Comparison of ENCODE assay signal across 18 cellular contexts in the genomic region with DNA sequence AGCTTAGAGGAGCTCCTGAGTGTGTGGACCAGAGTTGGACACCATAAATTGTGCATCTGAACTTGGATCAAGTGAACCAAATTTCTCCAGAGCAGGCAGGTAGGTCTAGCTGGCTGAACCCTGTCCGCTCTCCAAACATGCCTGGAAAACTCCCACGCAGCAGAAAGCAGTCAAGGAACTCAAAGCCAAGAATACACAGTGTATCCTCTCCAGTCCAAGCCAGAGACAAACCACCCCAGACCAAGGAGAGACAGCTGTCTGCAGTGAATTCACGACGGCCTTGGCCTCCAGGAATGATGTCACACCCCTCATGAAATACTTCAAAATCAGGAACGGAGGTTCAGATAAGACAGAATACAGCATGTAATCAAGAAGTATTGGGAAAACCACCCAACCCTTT. TPM values are rescaled to one million over a fixed set of nuclear protein-coding genes. Genes with fewer than 3 reads are reported as not detected.
DNase-seq lines count a peak whose midpoint lies in the region; ATAC-seq and TF ChIP-seq lines count a peak whose summit lies in the region.
"Had no signal": no experiment of that assay in that cellular context is flagged by ENCODE, and none has a peak within 500 bp of the region (broad histone marks: within the 10 kb centered on the region; RNA-seq: fewer than 3 reads in every experiment).

No MANE protein-coding gene starts in this region.

- no peak overlapping the region for H2BK20ac ChIP-seq in IMR-90 (ENCODE audit: low read depth, low read length)

- H2AK9ac ChIP-seq in IMR-90 (replicated peaks; ENCODE audit: low read depth, low read length, poor library complexity), result no peak overlapping the region

- no peaks in the 10 kb centered on the region for H3K4me1 Mint-ChIP-seq in activated CD8-positive, alpha-beta T cell treated with anti-CD3 and anti-CD28 coated beads for 36 hours (ENCODE audit: low read depth)

- no peak for TF ChIP-seq RAD21 in IMR-90 (IDR thresholded peaks at IDR 0.05; ENCODE audit: low read length)

- H3K4me2 ChIP-seq in IMR-90 (ENCODE audit: low read depth, low read length), result peak overlapping the region; percentile 50; the same call in 1 of the 2 replicates
- H3K4me2 ChIP-seq: PC-9 had no signal

- H3K27ac ChIP-seq in IMR-90 (ENCODE audit: insufficient read depth, low read length), result peak overlapping the region; percentile 3; the same call in 1 of the 2 replicates
- peak overlapping the region in 3 of 4 donors; percentile 69 to 78 (median 70) for H3K27ac ChIP-seq in esophagus squamous epithelium
- H3K27ac ChIP-seq in lung (ENCODE audit: low read depth in 1 of 2, low read length in 1 of 2), result peak overlapping the region; percentile 29 to 43
- H3K27ac ChIP-seq in skeletal muscle tissue (ENCODE audit: low read depth, low read length), result peak overlapping the region; percentile 62
- H3K27ac ChIP-seq: cardiac muscle cell, PC-9, VCaP had no signal

- no peak overlapping the region for H3K27ac Mint-ChIP-seq in activated CD8-positive, alpha-beta T cell treated with anti-CD3 and anti-CD28 coated beads for 36 hours

- H3K4me3 ChIP-seq in IMR-90 (ENCODE audit: insufficient read depth, low read depth, low read length), result no peak overlapping the region
- peak overlapping the region in 1 of 4 donors; percentile 0 for H3K4me3 ChIP-seq in esophagus squamous epithelium
- no peak overlapping the region for H3K4me3 ChIP-seq in lung
- peak overlapping the region in 2 of 3 donors; percentile 20 to 45 for H3K4me3 ChIP-seq in skeletal muscle tissue (ENCODE audit: low read length in 3 of 3)
- H3K4me3 ChIP-seq: cardiac muscle cell, PC-9, skin epidermis had no signal

- H3K23ac ChIP-seq in IMR-90 (ENCODE audit: low read depth, low read length), result no peak overlapping the region

- H3K79me1 ChIP-seq in IMR-90 (ENCODE audit: low read depth in 1 of 2, low read length in 2 of 2), result peaks cover 34 to 89% of the 10 kb centered on the region in 2 experiments

- peak overlapping the region; percentile 41; the same call in 1 of the 2 replicates for H3K14ac ChIP-seq in IMR-90 (replicated peaks; ENCODE audit: low read depth, low read length)

- TF ChIP-seq POLR2A in IMR-90 (IDR thresholded peaks at IDR 0.05; ENCODE audit: low read depth, low read length) (no peak), esophagus squamous epithelium (IDR thresholded peaks at IDR 0.05) (no peak)

- H3K9me3 ChIP-seq in IMR-90 (ENCODE audit: control insufficient read depth, insufficient read depth, low read length) (no peaks in the 10 kb centered on the region), esophagus squamous epithelium (no peaks in the 10 kb centered on the region), lung (ENCODE audit: control insufficient read depth in 2 of 2, insufficient read depth in 1 of 2, low read length in 1 of 2) (no peaks in the 10 kb centered on the region), skeletal muscle tissue (ENCODE audit: control insufficient read depth in 3 of 3, low read length in 3 of 3) (no peaks in the 10 kb centered on the region)

- POLR2A ChIA-PET in IMR-90 (lab: Charles Lee; ENCODE audit: unreplicated experiment), result no interaction called here
- POLR2A ChIA-PET in activated CD8-positive, alpha-beta T cell treated with anti-CD3 and anti-CD28 coated beads for 36 hours (lab: Charles Lee), result no interaction called here

- H3K9me1 ChIP-seq in IMR-90 (ENCODE audit: insufficient read depth, low read length), result peaks cover 61% of the 10 kb centered on the region

- H3K27me3 Mint-ChIP-seq in activated CD8-positive, alpha-beta T cell treated with anti-CD3 and anti-CD28 coated beads for 36 hours, result peaks cover 18% of the 10 kb centered on the region

- no peak overlapping the region for H3K56ac ChIP-seq in IMR-90 (ENCODE audit: extremely low read depth, insufficient read depth, low read length)

- intact Hi-C loops in IMR-90 (cut with micrococcal nuclease) (no loop called here), esophagus squamous epithelium (cut with DNase I) (no loop called here)
- intact Hi-C loops in activated CD8-positive, alpha-beta T cell treated with anti-CD3 and anti-CD28 coated beads for 36 hours (cut with micrococcal nuclease), result no loop called here

- no TSS peak for BruUV-seq in IMR-90 (replicated peaks; lab: Mats Ljungman, UMichigan)

- H4K8ac ChIP-seq in IMR-90 (ENCODE audit: low read depth in 2 of 2, low read length in 2 of 2), result no peak overlapping the region; a peak in 1 of 4 replicates

- no peak for TF ChIP-seq CTCF in IMR-90 (conservative IDR thresholded peaks at IDR 0.05; ENCODE audit: low read depth, low read length)
- no peak for TF ChIP-seq CTCF in esophagus squamous epithelium (IDR thresholded peaks at IDR 0.05)
- TF ChIP-seq CTCF in lung (IDR thresholded peaks at IDR 0.05; ENCODE audit: control extremely low read depth, extremely low read depth), result no peak
- no peak for TF ChIP-seq CTCF in activated CD8-positive, alpha-beta T cell treated with anti-CD3 and anti-CD28 coated beads for 36 hours (IDR thresholded peaks at IDR 0.05)
- TF ChIP-seq CTCF in GM13977 (IDR thresholded peaks at IDR 0.05; ENCODE audit: extremely low read depth, insufficient read depth, missing control alignments), result no peak

- WGBS in IMR-90 (ENCODE audit: extremely low coverage in 2 of 2, insufficient read length in 1 of 2), 2 experiments, result 100% methylated on average over 1 of the region's 5 CpGs; no CpG with 5 or more reads in 1 of the 2 experiments
- WGBS in esophagus squamous epithelium, 2 donors, result 63 to 77% methylated on average over 3 to 5 of the region's 5 CpGs
- WGBS in lung, 2 donors, result 49 to 62% methylated on average over 5 of the region's 5 CpGs

- no peaks in the 10 kb centered on the region for H3K9me3 Mint-ChIP-seq in activated CD8-positive, alpha-beta T cell treated with anti-CD3 and anti-CD28 coated beads for 36 hours

- peak overlapping the region; percentile 22; the same call in 1 of the 2 replicates for H2AK5ac ChIP-seq in IMR-90 (ENCODE audit: low read depth, low read length)

- H2AFZ ChIP-seq in IMR-90 (replicated peaks; ENCODE audit: low read length, poor library complexity), result no peak overlapping the region
- H2AFZ ChIP-seq: PC-9 had no signal

- no peaks in the 10 kb centered on the region for H3K36me3 Mint-ChIP-seq in activated CD8-positive, alpha-beta T cell treated with anti-CD3 and anti-CD28 coated beads for 36 hours (ENCODE audit: low read depth)

- H3K18ac ChIP-seq in IMR-90 (ENCODE audit: low read depth, low read length), result no peak overlapping the region

- ATAC-seq in IMR-90 (ENCODE audit: low read depth), result no peak
- no peak for ATAC-seq in lung (ENCODE audit: insufficient read depth, low FRiP score)
- ATAC-seq in activated CD8-positive, alpha-beta T cell treated with anti-CD3 and anti-CD28 coated beads for 36 hours, result no peak

- H4K5ac ChIP-seq in IMR-90 (ENCODE audit: low read depth, low read length), result no peak overlapping the region

- H3K9ac ChIP-seq in IMR-90 (ENCODE audit: low read depth, low read length) (no peak overlapping the region), skeletal muscle tissue (ENCODE audit: low read depth in 1 of 3, low read length in 3 of 3) (no peak overlapping the region)

- peaks cover 24% of the 10 kb centered on the region for H3K36me3 ChIP-seq in IMR-90 (ENCODE audit: control insufficient read depth, insufficient read depth, low read length)
- H3K36me3 ChIP-seq in esophagus squamous epithelium, result no peaks in the 10 kb centered on the region
- no peaks in the 10 kb centered on the region for H3K36me3 ChIP-seq in lung (ENCODE audit: control insufficient read depth in 2 of 2, insufficient read depth in 2 of 2, low read length in 2 of 2)
- no peaks in the 10 kb centered on the region for H3K36me3 ChIP-seq in skeletal muscle tissue (ENCODE audit: control insufficient read depth in 3 of 3, insufficient read depth in 3 of 3, low read length in 3 of 3)
- H3K36me3 ChIP-seq: cardiac muscle cell had no signal

- no peak overlapping the region for H2BK120ac ChIP-seq in IMR-90 (ENCODE audit: low read depth, low read length)

- H4K20me1 ChIP-seq in IMR-90 (ENCODE audit: insufficient read depth, low read length), result peaks cover 78% of the 10 kb centered on the region

- DNase-seq in IMR-90 (no peak), esophagus squamous epithelium (lab: John Stamatoyannopoulos, UW) (no peak), lung (ENCODE audit: low spot score) (no peak), GM13977 (ENCODE audit: low spot score) (no peak), cortex of kidney (lab: John Stamatoyannopoulos, UW) (no peak)
- DNase-seq in activated CD8-positive, alpha-beta T cell treated with anti-CD3 and anti-CD28 coated beads for 36 hours, result no peak
- DNase-seq in effector CD4-positive, alpha-beta T cell, result no peak
- DNase-seq: activated naive CD4-positive, alpha-beta T cell; GOT3; NCI-H2081 treated with DMSO at 0.1 percent for 48 hours; PC-9; stimulated activated naive CD4-positive, alpha-beta T cell treated with Interleukin-2 at 50 U/mL for 16 hours; SW 1271 had no signal

- peak overlapping the region; percentile 27 for H2BK5ac ChIP-seq in IMR-90 (ENCODE audit: low read depth, low read length, poor library complexity, severe bottlenecking)

- no peaks in the 10 kb centered on the region for H3K27me3 ChIP-seq in IMR-90 (ENCODE audit: control insufficient read depth, insufficient read depth, low read length)
- no peaks in the 10 kb centered on the region for H3K27me3 ChIP-seq in esophagus squamous epithelium
- no peaks in the 10 kb centered on the region for H3K27me3 ChIP-seq in lung (ENCODE audit: control insufficient read depth, insufficient read depth)
- peaks cover 11 to 26% (median 23%) of the 10 kb centered on the region in 3 donors for H3K27me3 ChIP-seq in skeletal muscle tissue (ENCODE audit: control insufficient read depth in 3 of 3, insufficient read depth in 3 of 3, low read length in 3 of 3)
- H3K27me3 ChIP-seq: cardiac muscle cell had no signal

- in situ Hi-C loops in IMR-90 (cut with MboI; ENCODE audit: low sequenced_read_pairs) (no loop called here), GM13977 (cut with MboI; ENCODE audit: low pct_unique_long_range_greater_than_20kb, low sequenced_read_pairs, unreplicated experiment) (no loop called here)

- H3K4me3 Mint-ChIP-seq in activated CD8-positive, alpha-beta T cell treated with anti-CD3 and anti-CD28 coated beads for 36 hours, result no peak overlapping the region

- peak overlapping the region; percentile 11 for H3K4ac ChIP-seq in IMR-90 (ENCODE audit: low read depth, low read length)

- H2BK15ac ChIP-seq in IMR-90 (ENCODE audit: low read depth, low read length), result no peak overlapping the region

- H4K91ac ChIP-seq in IMR-90 (ENCODE audit: insufficient read depth, low read depth, low read length), result no peak overlapping the region

- H3K4me1 ChIP-seq in IMR-90 (ENCODE audit: control insufficient read depth, insufficient read depth, low read length) (peaks cover 41% of the 10 kb centered on the region), esophagus squamous epithelium (peaks cover 5 to 78% (median 44%) of the 10 kb centered on the region in 3 donors), lung (ENCODE audit: control insufficient read depth in 2 of 2, insufficient read depth in 2 of 2, low read length in 2 of 2) (peaks cover 11 to 27% of the 10 kb centered on the region in 2 donors), skeletal muscle tissue (ENCODE audit: control insufficient read depth in 3 of 3, insufficient read depth in 3 of 3, low read length in 3 of 3) (peaks cover 35 to 55% (median 43%) of the 10 kb centered on the region in 3 donors)

- dilution Hi-C loops in IMR-90 (cut with HindIII; ENCODE audit: low sequenced_read_pairs, unreplicated experiment), result no loop called here

- CTCF ChIA-PET in IMR-90 (lab: Yijun Ruan, JAX), result no interaction called here
- CTCF ChIA-PET in activated CD8-positive, alpha-beta T cell treated with anti-CD3 and anti-CD28 coated beads for 36 hours (lab: Charles Lee), result interaction anchor here (0.8 to 2.0 kb wide), 2 partner anchors 38 to 42 kb away, joined by 3 to 4 read pairs; no protein-coding TSS in a partner anchor

RNA-seq across cellular contexts. Expression of a gene that starts 44.0 kb away (rescaled TPM):
- total RNA-seq in IMR-90 (2012; rRNA removed) (230 and 263 TPM in 2 replicates), esophagus squamous epithelium (10 to 100 TPM in 3 of 4 donors, 1 to 10 TPM in 1; 8.9 to 97.1 (median 40.2) TPM), lung (1,000 to 10,000 TPM in 1 of 2 donors, 100 to 1,000 TPM in 1; 326 to 1,051 TPM), skeletal muscle tissue (774 TPM)
- polyA plus RNA-seq in IMR-90 (2012; rRNA removed) (301 and 337 TPM in 2 replicates), lung (100 to 1,000 TPM; 114 to 310 TPM)
- polyA plus RNA-seq in IMR-90 (2012; cell fraction: cytosol; rRNA removed), result 173 and 272 TPM in 2 replicates
- 217 and 287 TPM in 2 replicates for polyA plus RNA-seq in IMR-90 (2012; cell fraction: nucleus; rRNA removed; ENCODE audit: low replicate concordance)
- not detected for total RNA-seq in activated CD8-positive, alpha-beta T cell treated with anti-CD3 and anti-CD28 coated beads for 36 hours
- total RNA-seq: activated CD8-positive, alpha-beta memory T cell treated with anti-CD3 and anti-CD28 coated beads for 36 hours had no signal

RNA-seq across cellular contexts. Expression of a gene that starts 44.1 kb away (rescaled TPM):
- total RNA-seq in IMR-90 (2012; rRNA removed) (90.7 and 97.5 TPM in 2 replicates), esophagus squamous epithelium (100 to 1,000 TPM in 1 of 4 donors, 10 to 100 TPM in 3; 11.9 to 102 (median 43.5) TPM), lung (100 to 1,000 TPM; 414 to 627 TPM), skeletal muscle tissue (511 TPM)
- polyA plus RNA-seq in IMR-90 (2012; rRNA removed) (457 and 533 TPM in 2 replicates), lung (100 to 1,000 TPM; 169 to 264 TPM)
- 220 and 733 TPM in 2 replicates for polyA plus RNA-seq in IMR-90 (2012; cell fraction: cytosol; rRNA removed)
- polyA plus RNA-seq in IMR-90 (2012; cell fraction: nucleus; rRNA removed; ENCODE audit: low replicate concordance), result 553 and 1,147 TPM in 2 replicates
- total RNA-seq in activated CD8-positive, alpha-beta T cell treated with anti-CD3 and anti-CD28 coated beads for 36 hours, result not detected
- total RNA-seq: activated CD8-positive, alpha-beta memory T cell treated with anti-CD3 and anti-CD28 coated beads for 36 hours had no signal

Comparison
In these comparisons a context has a peak if more than half of its experiments do, and no peak if none do; other contexts are left out.
1. H3K27ac ChIP-seq: peak in every context shown above with its lines; median percentile 70 in esophagus squamous epithelium; 62 in skeletal muscle tissue; 36 in lung; 3 in IMR-90.
2. H3K4me3 ChIP-seq: peak in skeletal muscle tissue (2 of 3); none in IMR-90 (single experiment) and lung (single experiment).
3. RNA of a gene that starts 44.0 kb away (total RNA-seq): 326 to 1,051 TPM in lung, 774 TPM in skeletal muscle tissue (single experiment), 230 to 263 TPM in IMR-90 and 8.9 to 97.1 TPM in esophagus squamous epithelium; not detected in activated CD8-positive, alpha-beta T cell treated with anti-CD3 and anti-CD28 coated beads for 36 hours; every median in the first group is over 4 times any median in the second.
4. RNA of a gene that starts 44.1 kb away (total RNA-seq): 414 to 627 TPM in lung, 511 TPM in skeletal muscle tissue (single experiment), 90.7 to 97.5 TPM in IMR-90 and 11.9 to 102 TPM in esophagus squamous epithelium; not detected in activated CD8-positive, alpha-beta T cell treated with anti-CD3 and anti-CD28 coated beads for 36 hours; every median in the first group is over 10 times any median in the second.